Comparison of ENCODE assay signal across 1 cellular context in the genomic region with DNA sequence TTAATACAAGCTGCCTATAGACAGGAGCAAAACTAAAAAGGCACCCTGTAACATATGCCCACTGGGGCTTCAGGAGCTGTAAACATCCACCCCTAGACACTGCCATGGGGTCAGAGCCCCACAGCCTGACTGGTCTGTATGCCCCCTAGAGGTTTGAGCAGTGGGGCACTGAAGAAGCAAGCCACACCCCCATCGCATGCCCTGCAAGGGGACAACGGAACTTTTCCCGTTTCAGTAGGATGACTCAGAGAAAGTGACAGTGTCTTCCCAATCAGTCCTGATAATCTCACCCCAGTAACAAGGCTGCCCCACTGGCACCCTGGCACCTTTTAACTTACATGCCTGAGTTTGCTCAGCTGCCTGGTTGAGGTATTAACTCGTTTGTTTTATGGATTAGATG.
TF ChIP-seq lines count a peak whose summit lies in the region.

No MANE protein-coding gene starts in this region.

TF ChIP-seq in HepG2, 621 proteins besides CTCF, POLR2A, EP300 and RAD21:
- TF ChIP-seq, protein P1, sequence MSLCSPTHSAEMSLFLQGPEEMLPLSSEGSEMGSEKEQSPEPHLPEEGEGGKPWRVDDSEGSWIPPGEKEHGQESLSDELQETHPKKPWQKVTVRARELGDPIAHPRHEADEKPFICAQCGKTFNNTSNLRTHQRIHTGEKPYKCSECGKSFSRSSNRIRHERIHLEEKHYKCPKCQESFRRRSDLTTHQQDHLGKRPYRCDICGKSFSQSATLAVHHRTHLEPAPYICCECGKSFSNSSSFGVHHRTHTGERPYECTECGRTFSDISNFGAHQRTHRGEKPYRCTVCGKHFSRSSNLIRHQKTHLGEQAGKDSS (CRISPR knock-in tag; IDR thresholded peaks at IDR 0.05; ENCODE audit: borderline replicate concordance, low read depth): no peak
- TF ChIP-seq, protein P2, sequence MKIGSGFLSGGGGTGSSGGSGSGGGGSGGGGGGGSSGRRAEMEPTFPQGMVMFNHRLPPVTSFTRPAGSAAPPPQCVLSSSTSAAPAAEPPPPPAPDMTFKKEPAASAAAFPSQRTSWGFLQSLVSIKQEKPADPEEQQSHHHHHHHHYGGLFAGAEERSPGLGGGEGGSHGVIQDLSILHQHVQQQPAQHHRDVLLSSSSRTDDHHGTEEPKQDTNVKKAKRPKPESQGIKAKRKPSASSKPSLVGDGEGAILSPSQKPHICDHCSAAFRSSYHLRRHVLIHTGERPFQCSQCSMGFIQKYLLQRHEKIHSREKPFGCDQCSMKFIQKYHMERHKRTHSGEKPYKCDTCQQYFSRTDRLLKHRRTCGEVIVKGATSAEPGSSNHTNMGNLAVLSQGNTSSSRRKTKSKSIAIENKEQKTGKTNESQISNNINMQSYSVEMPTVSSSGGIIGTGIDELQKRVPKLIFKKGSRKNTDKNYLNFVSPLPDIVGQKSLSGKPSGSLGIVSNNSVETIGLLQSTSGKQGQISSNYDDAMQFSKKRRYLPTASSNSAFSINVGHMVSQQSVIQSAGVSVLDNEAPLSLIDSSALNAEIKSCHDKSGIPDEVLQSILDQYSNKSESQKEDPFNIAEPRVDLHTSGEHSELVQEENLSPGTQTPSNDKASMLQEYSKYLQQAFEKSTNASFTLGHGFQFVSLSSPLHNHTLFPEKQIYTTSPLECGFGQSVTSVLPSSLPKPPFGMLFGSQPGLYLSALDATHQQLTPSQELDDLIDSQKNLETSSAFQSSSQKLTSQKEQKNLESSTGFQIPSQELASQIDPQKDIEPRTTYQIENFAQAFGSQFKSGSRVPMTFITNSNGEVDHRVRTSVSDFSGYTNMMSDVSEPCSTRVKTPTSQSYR (CRISPR knock-in tag; IDR thresholded peaks at IDR 0.05; ENCODE audit: borderline replicate concordance): no peak
- TF ChIP-seq MBNL3 (CRISPR knock-in tag; conservative IDR thresholded peaks at IDR 0.05): no peak
- TF ChIP-seq ZNF775 (CRISPR knock-in tag; IDR thresholded peaks at IDR 0.05; ENCODE audit: borderline replicate concordance): no peak
- no peak for TF ChIP-seq ZNF782 (CRISPR knock-in tag; IDR thresholded peaks at IDR 0.05; ENCODE audit: borderline replicate concordance)
- no peak for TF ChIP-seq SAFB2 (CRISPR knock-in tag; IDR thresholded peaks at IDR 0.05; ENCODE audit: borderline replicate concordance, low read depth)
- no peak for TF ChIP-seq KDM5B (CRISPR knock-in tag; IDR thresholded peaks at IDR 0.05; ENCODE audit: borderline replicate concordance)
- TF ChIP-seq, protein P3, sequence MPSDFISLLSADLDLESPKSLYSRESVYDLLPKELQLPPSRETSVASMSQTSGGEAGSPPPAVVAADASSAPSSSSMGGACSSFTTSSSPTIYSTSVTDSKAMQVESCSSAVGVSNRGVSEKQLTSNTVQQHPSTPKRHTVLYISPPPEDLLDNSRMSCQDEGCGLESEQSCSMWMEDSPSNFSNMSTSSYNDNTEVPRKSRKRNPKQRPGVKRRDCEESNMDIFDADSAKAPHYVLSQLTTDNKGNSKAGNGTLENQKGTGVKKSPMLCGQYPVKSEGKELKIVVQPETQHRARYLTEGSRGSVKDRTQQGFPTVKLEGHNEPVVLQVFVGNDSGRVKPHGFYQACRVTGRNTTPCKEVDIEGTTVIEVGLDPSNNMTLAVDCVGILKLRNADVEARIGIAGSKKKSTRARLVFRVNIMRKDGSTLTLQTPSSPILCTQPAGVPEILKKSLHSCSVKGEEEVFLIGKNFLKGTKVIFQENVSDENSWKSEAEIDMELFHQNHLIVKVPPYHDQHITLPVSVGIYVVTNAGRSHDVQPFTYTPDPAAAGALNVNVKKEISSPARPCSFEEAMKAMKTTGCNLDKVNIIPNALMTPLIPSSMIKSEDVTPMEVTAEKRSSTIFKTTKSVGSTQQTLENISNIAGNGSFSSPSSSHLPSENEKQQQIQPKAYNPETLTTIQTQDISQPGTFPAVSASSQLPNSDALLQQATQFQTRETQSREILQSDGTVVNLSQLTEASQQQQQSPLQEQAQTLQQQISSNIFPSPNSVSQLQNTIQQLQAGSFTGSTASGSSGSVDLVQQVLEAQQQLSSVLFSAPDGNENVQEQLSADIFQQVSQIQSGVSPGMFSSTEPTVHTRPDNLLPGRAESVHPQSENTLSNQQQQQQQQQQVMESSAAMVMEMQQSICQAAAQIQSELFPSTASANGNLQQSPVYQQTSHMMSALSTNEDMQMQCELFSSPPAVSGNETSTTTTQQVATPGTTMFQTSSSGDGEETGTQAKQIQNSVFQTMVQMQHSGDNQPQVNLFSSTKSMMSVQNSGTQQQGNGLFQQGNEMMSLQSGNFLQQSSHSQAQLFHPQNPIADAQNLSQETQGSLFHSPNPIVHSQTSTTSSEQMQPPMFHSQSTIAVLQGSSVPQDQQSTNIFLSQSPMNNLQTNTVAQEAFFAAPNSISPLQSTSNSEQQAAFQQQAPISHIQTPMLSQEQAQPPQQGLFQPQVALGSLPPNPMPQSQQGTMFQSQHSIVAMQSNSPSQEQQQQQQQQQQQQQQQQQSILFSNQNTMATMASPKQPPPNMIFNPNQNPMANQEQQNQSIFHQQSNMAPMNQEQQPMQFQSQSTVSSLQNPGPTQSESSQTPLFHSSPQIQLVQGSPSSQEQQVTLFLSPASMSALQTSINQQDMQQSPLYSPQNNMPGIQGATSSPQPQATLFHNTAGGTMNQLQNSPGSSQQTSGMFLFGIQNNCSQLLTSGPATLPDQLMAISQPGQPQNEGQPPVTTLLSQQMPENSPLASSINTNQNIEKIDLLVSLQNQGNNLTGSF (CRISPR knock-in tag; IDR thresholded peaks at IDR 0.05): no peak
- no peak for TF ChIP-seq JDP2 (CRISPR knock-in tag; IDR thresholded peaks at IDR 0.05; ENCODE audit: borderline replicate concordance)
- no peak for TF ChIP-seq MXI1 (IDR thresholded peaks at IDR 0.05; ENCODE audit: borderline replicate concordance, low read depth, low read length)
- TF ChIP-seq ZNF557 (CRISPR knock-in tag; IDR thresholded peaks at IDR 0.05): no peak
- TF ChIP-seq ETV5 (CRISPR knock-in tag; IDR thresholded peaks at IDR 0.05; ENCODE audit: borderline replicate concordance): no peak
- TF ChIP-seq KAT8 (CRISPR knock-in tag; IDR thresholded peaks at IDR 0.05): no peak
- no peak for TF ChIP-seq ZSCAN9 (CRISPR knock-in tag; IDR thresholded peaks at IDR 0.05; ENCODE audit: borderline replicate concordance)
- TF ChIP-seq CHD4 (IDR thresholded peaks at IDR 0.05; ENCODE audit: borderline replicate concordance, low read length): no peak
- no peak for TF ChIP-seq ZNF460 (CRISPR knock-in tag; IDR thresholded peaks at IDR 0.05; ENCODE audit: borderline replicate concordance)
